ENCODE assay signal across 18 cellular contexts in the genomic region with DNA sequence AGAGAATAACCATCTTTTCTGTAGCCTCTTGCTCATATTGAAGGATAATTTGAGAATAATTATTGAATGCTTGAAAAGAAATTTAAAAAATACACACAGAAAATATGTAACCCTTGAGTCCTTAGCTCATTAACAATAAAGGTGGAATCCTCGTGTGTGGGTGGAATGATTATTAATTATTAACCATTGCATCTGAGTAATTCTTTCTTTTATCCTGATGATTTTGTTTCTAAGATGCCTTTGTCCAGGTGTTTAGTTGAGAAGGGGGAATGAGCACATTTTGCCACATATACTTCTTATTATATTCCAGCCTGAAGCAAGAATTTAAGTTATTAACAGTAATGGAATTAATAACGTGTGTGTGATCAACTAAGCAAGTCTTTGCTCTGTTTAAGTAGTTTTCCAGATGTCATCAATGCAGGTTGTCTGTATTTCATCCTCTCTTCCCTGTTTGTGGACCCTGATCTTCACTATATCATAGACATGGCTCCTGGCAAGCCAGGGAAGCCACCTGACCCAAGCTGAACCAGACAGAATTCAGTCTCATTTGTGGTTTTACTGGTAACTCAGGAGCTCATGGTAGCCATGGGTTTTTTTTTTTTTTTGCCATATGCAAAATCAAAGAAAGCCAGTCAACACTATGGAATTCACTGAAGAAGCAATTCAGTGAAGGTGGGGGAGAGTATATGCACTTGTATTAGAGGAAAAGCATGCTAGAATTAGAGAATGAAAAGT.
DNase-seq lines count a peak whose midpoint lies in the region; ATAC-seq and TF ChIP-seq lines count a peak whose summit lies in the region.
"Had no signal": no experiment of that assay in that cellular context is flagged by ENCODE, and none has a peak within 500 bp of the region (broad histone marks: within the 10 kb centered on the region; RNA-seq: fewer than 3 reads in every experiment).

No MANE protein-coding gene starts in this region.

- H3K9me3 ChIP-seq in adipocyte (ENCODE audit: control insufficient read depth, low read length): no peaks in the 10 kb centered on the region
- H3K9me3 ChIP-seq: colonic mucosa had no signal

- no peak for ATAC-seq in GM18909 (IDR thresholded peaks at IDR 0.05; ENCODE audit: poor library complexity, unreplicated experiment)
- no peak for ATAC-seq in HG02588 (IDR thresholded peaks at IDR 0.05; ENCODE audit: unreplicated experiment)
- ATAC-seq: natural killer cell had no signal

- H3K4me3 ChIP-seq in adipocyte (ENCODE audit: low read length) (no peak overlapping the region), fibroblast of pulmonary artery (replicated peaks; ENCODE audit: low read depth, low read length) (no peak overlapping the region), skeletal muscle cell (ENCODE audit: low read depth, low read length) (no peak overlapping the region)
- H3K4me3 ChIP-seq: colonic mucosa had no signal

- DNase-seq in HCEC 1CT (peak; percentile 64), adipocyte (ENCODE audit: low read depth) (peak; percentile 4), fibroblast of pulmonary artery (ENCODE audit: low read depth) (peak; percentile 13), skeletal muscle cell (ENCODE audit: low read depth) (peak; percentile 4), CD1c-positive myeloid dendritic cell (ENCODE audit: extremely low spot score) (no peak), AG20443 (ENCODE audit: low spot score) (no peak)
- DNase-seq: activated CD4-positive, alpha-beta T cell treated with anti-CD3 and anti-CD28 coated beads, Interleukin-2, amount 10 ng/mL, durations not matched to agents 24 days and 14 days; AML-193; anterior cingulate cortex; colonic mucosa; COR-L47; natural killer cell; NCI-H345; posterior cingulate gyrus; RPMI8226; stimulated activated CD8-positive, alpha-beta memory T cell treated with anti-CD3 and anti-CD28 coated beads, Interleukin-4, amount 100 ng/mL, for 48 hours had no signal

- H3K9ac ChIP-seq in adipocyte (ENCODE audit: low read length): no peak overlapping the region

- no peak for TF ChIP-seq CTCF in fibroblast of pulmonary artery (IDR thresholded peaks at IDR 0.05; ENCODE audit: low read length, missing control alignments)

- peaks cover 12% of the 10 kb centered on the region for H3K27me3 ChIP-seq in adipocyte (replicated peaks; ENCODE audit: control insufficient read depth, insufficient read depth, low read length)
- H3K27me3 ChIP-seq: colonic mucosa had no signal

- no peaks in the 10 kb centered on the region for H3K36me3 ChIP-seq in adipocyte (ENCODE audit: control insufficient read depth, insufficient read depth, low read length, severe bottlenecking)
- H3K36me3 ChIP-seq: colonic mucosa had no signal

- no peaks in the 10 kb centered on the region for H3K4me1 ChIP-seq in adipocyte (ENCODE audit: control insufficient read depth, insufficient read depth, low read length)
- H3K4me1 ChIP-seq: colonic mucosa had no signal

Comparison
In these comparisons a context has a peak if more than half of its experiments do, and no peak if none do; other contexts are left out.
1. DNase-seq: peak in HCEC 1CT (single experiment), adipocyte (single experiment), fibroblast of pulmonary artery (single experiment) and skeletal muscle cell (single experiment); none in CD1c-positive myeloid dendritic cell (single experiment) and AG20443 (single experiment).